In the genomic region with DNA sequence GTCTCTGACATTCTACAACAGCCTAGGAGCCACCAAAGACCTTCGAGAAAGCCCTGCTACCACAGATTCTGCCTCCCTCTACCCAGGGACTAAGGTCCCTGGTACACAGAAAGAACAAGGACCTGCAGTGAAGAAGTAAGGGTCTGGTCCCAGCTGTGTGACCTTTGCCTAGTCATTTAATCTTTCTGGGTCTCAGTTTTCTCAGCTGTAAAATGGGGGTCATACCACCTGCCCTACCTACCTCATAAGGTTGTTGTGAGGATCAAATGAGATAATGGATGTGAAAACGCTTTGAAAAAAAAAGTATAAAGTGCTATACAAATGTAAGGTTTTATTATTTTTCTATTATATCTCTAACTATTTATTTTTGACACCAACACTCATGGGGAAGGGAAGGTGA, we compare ENCODE assay signal across 25 cellular contexts. TPM values are rescaled to one million over a fixed set of nuclear protein-coding genes. Genes with fewer than 3 reads are reported as not detected.
A peak's percentile ranks its signal among the peaks of the same experiment; 100 is the strongest.
DNase-seq lines count a peak whose midpoint lies in the region; ATAC-seq, FAIRE-seq and TF ChIP-seq lines count a peak whose summit lies in the region.
"Had no signal": no experiment of that assay in that cellular context is flagged by ENCODE, and none has a peak within 500 bp of the region (broad histone marks: within the 10 kb centered on the region; RNA-seq: fewer than 3 reads in every experiment).

No MANE protein-coding gene starts in this region.

- H3K9ac ChIP-seq in K562 (ENCODE audit: insufficient read depth in 1 of 2, low read depth in 2 of 2, low read length in 2 of 2), result no peak overlapping the region
- H3K9ac ChIP-seq: BLaER1 treated with 17β-estradiol and CSF1 and Interleukin-3, amounts not matched to agents 10 nM and 100 nM had no signal

- ATAC-seq in natural killer cell, result no peak
- no peak for ATAC-seq in natural killer cell treated with Interleukin-12 subunit alpha and Interleukin-12 subunit beta and Interleukin-15 and Interleukin-18, amount 100 ng/mL, for 72 hours
- no peak for ATAC-seq in K562
- ATAC-seq in GM19455 (IDR thresholded peaks at IDR 0.05; ENCODE audit: unreplicated experiment), result no peak
- ATAC-seq: GM23338, Panc1, SK-N-SH treated with all-trans-retinoic acid at 6 μM for 48 hours had no signal

- POLR2A ChIA-PET in K562 (lab: Yijun Ruan, JAX), result interaction anchor here (0.9 to 3.4 kb wide), 5 partner anchors 8 to 20 kb away, joined by 4 to 22 read pairs (median 8); no protein-coding TSS in a partner anchor

- H3K4me1 ChIP-seq in K562 (replicated peaks in 1 of 2; ENCODE audit: control insufficient read depth in 2 of 2, insufficient read depth in 2 of 2, low read length in 2 of 2), result peaks cover 15 to 19% of the 10 kb centered on the region in 2 experiments; a peak in 4 of 5 replicates
- H3K4me1 ChIP-seq: HAP-1 had no signal

- peak overlapping the region; percentile 79 to 98 for H3K27ac Mint-ChIP-seq in natural killer cell
- H3K27ac Mint-ChIP-seq in natural killer cell treated with Interleukin-12 subunit alpha and Interleukin-12 subunit beta and Interleukin-15 and Interleukin-18, amount 100 ng/mL, for 72 hours, result no peak overlapping the region
- H3K27ac Mint-ChIP-seq: GM23338 had no signal

- H3K36me3 ChIP-seq in K562 (ENCODE audit: control insufficient read depth, insufficient read depth, low read length), result peaks cover 83% of the 10 kb centered on the region

- peaks cover 0 to 12% of the 10 kb centered on the region in 2 donors for H3K4me1 Mint-ChIP-seq in natural killer cell
- peaks cover 8 to 11% of the 10 kb centered on the region in 2 donors for H3K4me1 Mint-ChIP-seq in natural killer cell treated with Interleukin-12 subunit alpha and Interleukin-12 subunit beta and Interleukin-15 and Interleukin-18, amount 100 ng/mL, for 72 hours (ENCODE audit: low read depth in 2 of 2)

- BruUV-seq in K562 (replicated peaks; lab: Mats Ljungman, UMichigan), result no TSS peak

- no peaks in the 10 kb centered on the region for H3K27me3 ChIP-seq in K562 (ENCODE audit: control insufficient read depth in 2 of 2, insufficient read depth in 2 of 2, low read length in 2 of 2)
- H3K27me3 ChIP-seq: BLaER1 treated with 17β-estradiol and CSF1 and Interleukin-3, amounts not matched to agents 10 nM and 100 nM had no signal

- no peaks in the 10 kb centered on the region for H3K9me3 ChIP-seq in K562 (replicated peaks; ENCODE audit: control insufficient read depth, insufficient read depth, low read depth, low read length)
- H3K9me3 ChIP-seq: BLaER1 treated with 17β-estradiol and CSF1 and Interleukin-3, amounts not matched to agents 10 nM and 100 nM; HAP-1 had no signal

- no peaks in the 10 kb centered on the region for H3K27me3 Mint-ChIP-seq in natural killer cell (ENCODE audit: low read depth in 2 of 2)
- no peaks in the 10 kb centered on the region for H3K27me3 Mint-ChIP-seq in natural killer cell treated with Interleukin-12 subunit alpha and Interleukin-12 subunit beta and Interleukin-15 and Interleukin-18, amount 100 ng/mL, for 72 hours
- H3K27me3 Mint-ChIP-seq: CD4-positive, alpha-beta memory T cell had no signal

- H3K4me2 ChIP-seq in K562 (ENCODE audit: insufficient read depth, low read length), result no peak overlapping the region
- H3K4me2 ChIP-seq: BLaER1 treated with 17β-estradiol and CSF1 and Interleukin-3, amounts not matched to agents 10 nM and 100 nM; GM23338 had no signal

- H3K9me1 ChIP-seq in K562 (ENCODE audit: control insufficient read depth, insufficient read depth, low read length), result no peaks in the 10 kb centered on the region

- CTCF ChIA-PET in K562 (lab: Yijun Ruan, JAX; ENCODE audit: low intra/inter-chr PET ratio), result no interaction called here

- H3K79me2 ChIP-seq in K562 (ENCODE audit: control insufficient read depth, insufficient read depth, low read length), result no peaks in the 10 kb centered on the region; the same call in 2 of the 3 replicates

- FAIRE-seq in K562 (lab: Jason Lieb, UNC), result no peak
- FAIRE-seq: GM12892 had no signal

- TF ChIP-seq EP300 in K562 (IDR thresholded peaks at IDR 0.05; ENCODE audit: low read length), result no peak

- 0 out of 2 replicates have a peak, but pooled peaks cover 5% of the 10 kb centered on the region for H4K20me1 ChIP-seq in K562 (replicated peaks; ENCODE audit: control insufficient read depth, insufficient read depth, low read length)

- no peak for TF ChIP-seq RAD21 in K562 (CRISPR knock-in tag; conservative IDR thresholded peaks at IDR 0.05 in 1 of 2, IDR thresholded peaks at IDR 0.05 in 1 of 2)

- H3K4me3 ChIP-seq in K562, result no peak overlapping the region
- H3K4me3 ChIP-seq: BLaER1 treated with 17β-estradiol and CSF1 and Interleukin-3, amounts not matched to agents 10 nM and 100 nM; GM23338; HAP-1 had no signal

- in situ Hi-C loops in K562 (cut with MboI), result no loop called here

- intact Hi-C loops in natural killer cell (cut with micrococcal nuclease) (no loop called here), K562 (cut with micrococcal nuclease) (no loop called here)

- no peaks in the 10 kb centered on the region for H3K9me3 Mint-ChIP-seq in natural killer cell
- no peaks in the 10 kb centered on the region for H3K9me3 Mint-ChIP-seq in natural killer cell treated with Interleukin-12 subunit alpha and Interleukin-12 subunit beta and Interleukin-15 and Interleukin-18, amount 100 ng/mL, for 72 hours
- H3K9me3 Mint-ChIP-seq: CD4-positive, alpha-beta memory T cell; GM23338 had no signal

- 95% methylated on average over 2 of the region's 2 CpGs for WGBS in K562 (ENCODE audit: insufficient coverage, low coverage, missing lambda C conversion rate)

- DNase-seq in natural killer cell (no peak), K562 (ENCODE audit: extremely low read depth in 1 of 4, low spot score in 3 of 4) (no peak), SK-N-DZ (ENCODE audit: low spot score) (no peak)
- no peak for DNase-seq in natural killer cell treated with Interleukin-12 subunit alpha and Interleukin-12 subunit beta and Interleukin-15 and Interleukin-18, amount 100 ng/mL, for 72 hours (ENCODE audit: low spot score)
- DNase-seq: ACHN; Calu3; CD4-positive, alpha-beta memory T cell; DMS153; MV-4-11; NCI-H1105 treated with DMSO at 0.1 percent for 48 hours; NCI-H2029 treated with DMSO at 0.1 percent for 48 hours; NCI-H226; NCI-H510A treated with DMSO at 0.1 percent for 48 hours; NCI-H748 treated with DMSO at 0.1 percent for 48 hours; SIG-M5 had no signal

- TF ChIP-seq CTCF in natural killer cell (IDR thresholded peaks at IDR 0.05), result no peak
- TF ChIP-seq CTCF in K562 (IDR thresholded peaks at IDR 0.05 in 2 of 3, conservative IDR thresholded peaks at IDR 0.05 in 1 of 3; ENCODE audit: insufficient read depth in 2 of 3, low read depth in 1 of 3, low read length in 3 of 3), result no peak

- H3K4me3 Mint-ChIP-seq in natural killer cell, result no peak overlapping the region
- no peak overlapping the region for H3K4me3 Mint-ChIP-seq in natural killer cell treated with Interleukin-12 subunit alpha and Interleukin-12 subunit beta and Interleukin-15 and Interleukin-18, amount 100 ng/mL, for 72 hours
- H3K4me3 Mint-ChIP-seq: CD4-positive, alpha-beta memory T cell; GM23338 had no signal

- no peak for TF ChIP-seq POLR2A in K562 (conservative IDR thresholded peaks at IDR 0.05)

- H3K27ac ChIP-seq in K562 (ENCODE audit: extremely low read depth, low read depth, low read length), result no peak overlapping the region

- H3K36me3 Mint-ChIP-seq in natural killer cell, result no peaks in the 10 kb centered on the region
- peaks cover 17% of the 10 kb centered on the region for H3K36me3 Mint-ChIP-seq in natural killer cell treated with Interleukin-12 subunit alpha and Interleukin-12 subunit beta and Interleukin-15 and Interleukin-18, amount 100 ng/mL, for 72 hours

- H2AFZ ChIP-seq in K562 (ENCODE audit: low read depth, low read length), result no peak overlapping the region
- H2AFZ ChIP-seq: GM23338 had no signal

RNA-seq across cellular contexts. Expression of a gene that starts 5.2 kb away (rescaled TPM):
- total RNA-seq in natural killer cell, result 100 to 1,000 TPM in 1 of 3 donors, 10 to 100 TPM in 2; 76.4 to 100 (median 81.1) TPM
- total RNA-seq in natural killer cell treated with Interleukin-12 subunit alpha and Interleukin-12 subunit beta and Interleukin-15 and Interleukin-18, amount 100 ng/mL, for 72 hours, result 10 to 100 TPM; 63.4 to 70.3 TPM
- total RNA-seq in K562 (2011; cell fraction: chromatin; rRNA removed; ENCODE audit: low replicate concordance), result 48.6 and 71.2 TPM in 2 replicates
- total RNA-seq in K562 (2011; cell fraction: nucleolus; rRNA removed), result 26.7 and 27.0 TPM in 2 replicates
- 42.8 and 56.8 TPM in 2 replicates for total RNA-seq in K562 (2011; cell fraction: nucleoplasm; rRNA removed)
- total RNA-seq in K562 (2014; rRNA removed), result 51.1 and 51.6 TPM in 2 replicates
- 79.1 and 86.8 TPM in 2 replicates for total RNA-seq in K562 (2014; rRNA removed; fragmentation: Illumina TruSeq; extraction: Trizol)
- 74.0 and 75.0 TPM in 2 replicates for total RNA-seq in K562 (2015; rRNA removed; fragmentation: Illumina TruSeq; extraction: Trizol)
- 49.3 and 51.9 TPM in 2 replicates for total RNA-seq in K562 (2021)
- polyA plus RNA-seq in K562 (2011; rRNA removed), result 109 TPM in 2 replicates
- polyA plus RNA-seq in K562 (2011; cell fraction: cytosol; rRNA removed), result 85.7 and 115 TPM in 2 replicates
- 31.1 and 53.9 TPM in 2 replicates for polyA plus RNA-seq in K562 (2011; cell fraction: nucleus; rRNA removed)
- polyA plus RNA-seq in K562 (2012), result 53.3 and 68.9 TPM in 2 replicates
- polyA plus RNA-seq in K562 (2014; fragmentation: Illumina TruSeq; extraction: Trizol), result 95.8 and 108 TPM in 2 replicates
- 100 to 1,000 TPM in 1 of 2 experiments, 10 to 100 TPM in 1; 82.7 to 126 TPM for polyA plus RNA-seq in K562 (2014; fragmentation: Nextera tagmentation; extraction: Ambion mirVana)
- polyA plus RNA-seq in K562 (2014; rRNA removed), result 59.7 and 64.5 TPM in 2 replicates
- polyA minus RNA-seq in K562 (2011; rRNA and poly(A)+ RNA removed), result 57.9 and 64.9 TPM in 2 replicates
- 22.4 and 27.7 TPM in 2 replicates for polyA minus RNA-seq in K562 (2011; cell fraction: cytosol; rRNA and poly(A)+ RNA removed)
- 9.0 and 14.2 TPM in 2 replicates for polyA minus RNA-seq in K562 (2011; cell fraction: nucleus; rRNA and poly(A)+ RNA removed)
- polyA plus RNA-seq in SK-N-DZ (2014; cell fraction: cytosol; rRNA removed), result 56.8 and 62.7 TPM in 2 replicates
- 37.3 and 42.8 TPM in 2 replicates for polyA plus RNA-seq in SK-N-DZ (2014; cell fraction: nucleus; rRNA removed)

RNA-seq across cellular contexts. Expression of a gene that starts 24.6 kb away (rescaled TPM):
- 1 to 10 TPM; 1.1 to 3.4 (median 1.4) TPM for total RNA-seq in natural killer cell
- 1 to 10 TPM in 1 of 2 donors, under 1 TPM in 1; 0.48 to 1.1 TPM for total RNA-seq in natural killer cell treated with Interleukin-12 subunit alpha and Interleukin-12 subunit beta and Interleukin-15 and Interleukin-18, amount 100 ng/mL, for 72 hours
- 1.2 and 2.3 TPM in 2 replicates for total RNA-seq in K562 (2011; cell fraction: chromatin; rRNA removed; ENCODE audit: low replicate concordance)
- total RNA-seq in K562 (2011; cell fraction: nucleolus; rRNA removed), result 1.7 TPM in 2 replicates
- 0.92 and 1.0 TPM in 2 replicates for total RNA-seq in K562 (2011; cell fraction: nucleoplasm; rRNA removed)
- total RNA-seq in K562 (2014; rRNA removed), result 2.5 and 3.6 TPM in 2 replicates
- total RNA-seq in K562 (2014; rRNA removed; fragmentation: Illumina TruSeq; extraction: Trizol), result 0.99 and 1.4 TPM in 2 replicates
- 2.3 and 2.5 TPM in 2 replicates for total RNA-seq in K562 (2015; rRNA removed; fragmentation: Illumina TruSeq; extraction: Trizol)
- 3.4 and 3.6 TPM in 2 replicates for total RNA-seq in K562 (2021)
- 0.31 and 0.42 TPM in 2 replicates for polyA plus RNA-seq in K562 (2011; rRNA removed)
- polyA plus RNA-seq in K562 (2011; cell fraction: cytosol; rRNA removed), result 0.31 and 0.69 TPM in 2 replicates
- polyA plus RNA-seq in K562 (2011; cell fraction: nucleus; rRNA removed), result 0.53 and 1.2 TPM in 2 replicates
- polyA plus RNA-seq in K562 (2012), result 0.55 and 1.8 TPM in 2 replicates
- polyA plus RNA-seq in K562 (2014; fragmentation: Illumina TruSeq; extraction: Trizol), result 1.6 and 1.9 TPM in 2 replicates
- under 1 TPM; 0.03 to 0.13 TPM for polyA plus RNA-seq in K562 (2014; fragmentation: Nextera tagmentation; extraction: Ambion mirVana)
- 2.2 and 2.4 TPM in 2 replicates for polyA plus RNA-seq in K562 (2014; rRNA removed)
- 0.24 and 0.70 TPM in 2 replicates for polyA minus RNA-seq in K562 (2011; rRNA and poly(A)+ RNA removed)
- polyA minus RNA-seq in K562 (2011; cell fraction: cytosol; rRNA and poly(A)+ RNA removed), result 0.64 and 0.76 TPM in 2 replicates
- 0.56 and 0.81 TPM in 2 replicates for polyA minus RNA-seq in K562 (2011; cell fraction: nucleus; rRNA and poly(A)+ RNA removed)
- 3.6 and 4.4 TPM in 2 replicates for polyA plus RNA-seq in SK-N-DZ (2014; cell fraction: cytosol; rRNA removed)
- 6.4 and 11.4 TPM in 2 replicates for polyA plus RNA-seq in SK-N-DZ (2014; cell fraction: nucleus; rRNA removed)
- total RNA-seq: CD4-positive, alpha-beta memory T cell; M059J had no signal
- polyA plus RNA-seq: CD4-positive, alpha-beta memory T cell; GM23338 had no signal

RNA-seq across cellular contexts. Expression of a gene that starts 36.8 kb away (rescaled TPM):
- total RNA-seq in natural killer cell (100 to 1,000 TPM; 164 to 186 (median 182) TPM), K562 (2014; rRNA removed) (17.5 and 23.5 TPM in 2 replicates), K562 (2014; rRNA removed; fragmentation: Illumina TruSeq; extraction: Trizol) (10.5 and 10.6 TPM in 2 replicates), K562 (2015; rRNA removed; fragmentation: Illumina TruSeq; extraction: Trizol) (13.7 and 20.1 TPM in 2 replicates), K562 (2021) (89.5 and 93.7 TPM in 2 replicates)
- total RNA-seq in natural killer cell treated with Interleukin-12 subunit alpha and Interleukin-12 subunit beta and Interleukin-15 and Interleukin-18, amount 100 ng/mL, for 72 hours, result 100 to 1,000 TPM; 120 to 199 TPM
- total RNA-seq in K562 (2011; cell fraction: chromatin; rRNA removed; ENCODE audit: low replicate concordance), result 218 and 331 TPM in 2 replicates
- 143 and 150 TPM in 2 replicates for total RNA-seq in K562 (2011; cell fraction: nucleolus; rRNA removed)
- 136 and 138 TPM in 2 replicates for total RNA-seq in K562 (2011; cell fraction: nucleoplasm; rRNA removed)
- polyA plus RNA-seq in K562 (2011; rRNA removed) (9.9 and 15.2 TPM in 2 replicates), K562 (2014; fragmentation: Illumina TruSeq; extraction: Trizol) (53.8 and 73.7 TPM in 2 replicates), K562 (2014; fragmentation: Nextera tagmentation; extraction: Ambion mirVana) (1 to 10 TPM in 1 of 2 experiments, under 1 TPM in 1; 0.22 to 1.4 TPM), K562 (2014; rRNA removed) (33.3 and 42.1 TPM in 2 replicates)
- 9.3 and 9.7 TPM in 2 replicates for polyA plus RNA-seq in K562 (2011; cell fraction: cytosol; rRNA removed)
- 68.2 and 72.0 TPM in 2 replicates for polyA plus RNA-seq in K562 (2011; cell fraction: nucleus; rRNA removed)
- polyA plus RNA-seq in K562 (2012), result 37.5 and 39.4 TPM in 2 replicates
- polyA minus RNA-seq in K562 (2011; rRNA and poly(A)+ RNA removed), result 18.1 and 20.1 TPM in 2 replicates
- 58.5 and 91.1 TPM in 2 replicates for polyA minus RNA-seq in K562 (2011; cell fraction: cytosol; rRNA and poly(A)+ RNA removed)
- polyA minus RNA-seq in K562 (2011; cell fraction: nucleus; rRNA and poly(A)+ RNA removed), result 19.0 and 36.2 TPM in 2 replicates
- polyA plus RNA-seq in SK-N-DZ (2014; cell fraction: cytosol; rRNA removed), result 19.0 and 23.0 TPM in 2 replicates
- polyA plus RNA-seq in SK-N-DZ (2014; cell fraction: nucleus; rRNA removed), result 28.8 and 36.1 TPM in 2 replicates

RNA-seq across cellular contexts. Expression of a gene that starts 45.7 kb away (rescaled TPM):
- total RNA-seq in natural killer cell (1 to 10 TPM; 1.1 to 2.0 (median 1.7) TPM), K562 (2014; rRNA removed) (not detected in 2 replicates), K562 (2014; rRNA removed; fragmentation: Illumina TruSeq; extraction: Trizol) (not detected in 2 replicates), K562 (2015; rRNA removed; fragmentation: Illumina TruSeq; extraction: Trizol) (not detected in 2 replicates), K562 (2021) (not detected in 2 replicates)
- total RNA-seq in natural killer cell treated with Interleukin-12 subunit alpha and Interleukin-12 subunit beta and Interleukin-15 and Interleukin-18, amount 100 ng/mL, for 72 hours, result not detected
- not detected in 2 replicates for total RNA-seq in K562 (2011; cell fraction: chromatin; rRNA removed; ENCODE audit: low replicate concordance)
- not detected in 2 replicates for total RNA-seq in K562 (2011; cell fraction: nucleolus; rRNA removed)
- not detected in 2 replicates for total RNA-seq in K562 (2011; cell fraction: nucleoplasm; rRNA removed)
- polyA plus RNA-seq in K562 (2011; rRNA removed) (not detected in 2 replicates), K562 (2014; fragmentation: Illumina TruSeq; extraction: Trizol) (not detected in 2 replicates), K562 (2014; fragmentation: Nextera tagmentation; extraction: Ambion mirVana) (not detected), K562 (2014; rRNA removed) (0.38 TPM in 1 of 2 replicates, not detected in the other)
- polyA plus RNA-seq in K562 (2011; cell fraction: cytosol; rRNA removed), result not detected in 2 replicates
- polyA plus RNA-seq in K562 (2011; cell fraction: nucleus; rRNA removed), result not detected in 2 replicates
- not detected in 2 replicates for polyA plus RNA-seq in K562 (2012)
- polyA minus RNA-seq in K562 (2011; rRNA and poly(A)+ RNA removed), result not detected in 2 replicates
- not detected in 2 replicates for polyA minus RNA-seq in K562 (2011; cell fraction: cytosol; rRNA and poly(A)+ RNA removed)
- polyA minus RNA-seq in K562 (2011; cell fraction: nucleus; rRNA and poly(A)+ RNA removed), result not detected in 2 replicates
- not detected in 2 replicates for polyA plus RNA-seq in SK-N-DZ (2014; cell fraction: cytosol; rRNA removed)
- not detected in 2 replicates for polyA plus RNA-seq in SK-N-DZ (2014; cell fraction: nucleus; rRNA removed)
- total RNA-seq: Calu3, G401, GM23338, HT1080, M059J had no signal
- polyA plus RNA-seq: GM23338 had no signal

RNA-seq across cellular contexts. Expression of a gene that starts 46.0 kb away (rescaled TPM):
- 10 to 100 TPM in 2 of 3 donors, 1 to 10 TPM in 1; 6.3 to 11.6 (median 11.1) TPM for total RNA-seq in natural killer cell
- 10 to 100 TPM; 21.9 to 28.9 TPM for total RNA-seq in natural killer cell treated with Interleukin-12 subunit alpha and Interleukin-12 subunit beta and Interleukin-15 and Interleukin-18, amount 100 ng/mL, for 72 hours
- total RNA-seq in K562 (2011; cell fraction: chromatin; rRNA removed; ENCODE audit: low replicate concordance), result 4.6 and 10.2 TPM in 2 replicates
- 9.2 and 10.9 TPM in 2 replicates for total RNA-seq in K562 (2011; cell fraction: nucleolus; rRNA removed)
- total RNA-seq in K562 (2011; cell fraction: nucleoplasm; rRNA removed), result 6.1 and 7.3 TPM in 2 replicates
- total RNA-seq in K562 (2014; rRNA removed), result 6.8 and 7.2 TPM in 2 replicates
- total RNA-seq in K562 (2014; rRNA removed; fragmentation: Illumina TruSeq; extraction: Trizol), result 8.2 and 8.5 TPM in 2 replicates
- 4.0 and 4.3 TPM in 2 replicates for total RNA-seq in K562 (2015; rRNA removed; fragmentation: Illumina TruSeq; extraction: Trizol)
- 7.7 and 8.8 TPM in 2 replicates for total RNA-seq in K562 (2021)
- 8.1 and 10.4 TPM in 2 replicates for polyA plus RNA-seq in K562 (2011; rRNA removed)
- polyA plus RNA-seq in K562 (2011; cell fraction: cytosol; rRNA removed), result 9.1 and 11.5 TPM in 2 replicates
- 13.8 and 23.9 TPM in 2 replicates for polyA plus RNA-seq in K562 (2011; cell fraction: nucleus; rRNA removed)
- 5.5 and 12.1 TPM in 2 replicates for polyA plus RNA-seq in K562 (2012)
- 7.0 and 9.7 TPM in 2 replicates for polyA plus RNA-seq in K562 (2014; fragmentation: Illumina TruSeq; extraction: Trizol)
- polyA plus RNA-seq in K562 (2014; fragmentation: Nextera tagmentation; extraction: Ambion mirVana), result 10 to 100 TPM; 27.4 to 36.1 TPM
- polyA plus RNA-seq in K562 (2014; rRNA removed), result 10.0 and 14.4 TPM in 2 replicates
- 5.4 and 5.5 TPM in 2 replicates for polyA minus RNA-seq in K562 (2011; rRNA and poly(A)+ RNA removed)
- polyA minus RNA-seq in K562 (2011; cell fraction: cytosol; rRNA and poly(A)+ RNA removed), result 3.2 and 3.9 TPM in 2 replicates
- polyA minus RNA-seq in K562 (2011; cell fraction: nucleus; rRNA and poly(A)+ RNA removed), result 2.3 and 4.0 TPM in 2 replicates
- polyA plus RNA-seq in SK-N-DZ (2014; cell fraction: cytosol; rRNA removed), result 14.2 and 19.6 TPM in 2 replicates
- 14.3 and 15.4 TPM in 2 replicates for polyA plus RNA-seq in SK-N-DZ (2014; cell fraction: nucleus; rRNA removed)

Comparison
In these comparisons a context has a peak if more than half of its experiments do, and no peak if none do; other contexts are left out.
1. H3K27ac Mint-ChIP-seq: peak in natural killer cell (2 of 2); none in natural killer cell treated with Interleukin-12 subunit alpha and Interleukin-12 subunit beta and Interleukin-15 and Interleukin-18, amount 100 ng/mL, for 72 hours (0 of 2).